Comparison of ENCODE assay signal across 11 cellular contexts in the genomic region with DNA sequence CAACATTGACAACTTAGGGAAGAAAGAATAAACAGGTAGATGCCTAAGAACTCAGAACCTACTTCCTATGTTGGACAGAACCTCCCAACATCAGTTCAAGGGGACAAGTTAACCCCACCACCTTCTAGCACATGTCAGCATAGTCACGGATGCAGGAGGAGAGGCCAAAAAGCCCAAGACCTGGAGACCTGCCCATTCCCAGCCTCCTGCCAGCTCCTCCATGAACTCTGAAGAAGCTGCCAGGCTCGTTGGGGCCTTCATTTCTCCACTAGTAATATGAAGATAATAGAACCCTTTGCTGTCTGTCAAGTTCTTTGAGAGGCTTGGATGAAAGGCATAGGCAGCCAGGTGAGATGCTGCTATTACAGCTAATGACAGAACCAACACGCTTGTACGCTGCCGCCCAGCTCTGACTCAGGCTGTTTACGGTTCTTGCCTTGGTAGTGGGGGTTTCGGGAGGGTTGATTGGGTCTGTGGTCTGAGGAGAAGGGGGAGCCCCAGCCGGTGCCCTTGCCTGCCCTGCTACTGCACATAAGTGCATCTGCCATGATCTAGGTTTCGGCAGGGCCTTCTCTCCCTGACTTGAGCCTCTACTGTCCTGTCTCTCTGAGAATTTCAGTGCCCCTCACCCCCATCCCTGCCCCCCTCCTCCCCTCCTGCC.
DNase-seq lines count a peak whose midpoint lies in the region; ATAC-seq, FAIRE-seq and TF ChIP-seq lines count a peak whose summit lies in the region.
"Had no signal": no experiment of that assay in that cellular context is flagged by ENCODE, and none has a peak within 500 bp of the region (broad histone marks: within the 10 kb centered on the region; RNA-seq: fewer than 3 reads in every experiment).

No MANE protein-coding gene starts in this region.

- no peaks in the 10 kb centered on the region for H4K20me1 ChIP-seq in astrocyte (ENCODE audit: insufficient read depth, low read length)

- no peak overlapping the region for H3K4me2 ChIP-seq in astrocyte (ENCODE audit: low read length)

- ATAC-seq in GM18505 (IDR thresholded peaks at IDR 0.05; ENCODE audit: unreplicated experiment) (peak; percentile 54), GM19467 (IDR thresholded peaks at IDR 0.05; ENCODE audit: unreplicated experiment) (peak; percentile 56), HG03025 (IDR thresholded peaks at IDR 0.05; ENCODE audit: low FRiP score, unreplicated experiment) (peak; percentile 71), omental fat pad (ENCODE audit: low FRiP score) (no peak), GM18519 (IDR thresholded peaks at IDR 0.05; ENCODE audit: low FRiP score, unreplicated experiment) (no peak)
- ATAC-seq: esophagus mucosa; natural killer cell treated with Interleukin-12 subunit alpha and Interleukin-12 subunit beta and Interleukin-15 and Interleukin-18, amount 100 ng/mL, for 72 hours had no signal

- H3K4me1 ChIP-seq in astrocyte (ENCODE audit: insufficient read depth, low read length) = no peaks in the 10 kb centered on the region
- H3K4me1 ChIP-seq: stomach had no signal

- no peak overlapping the region for H2AFZ ChIP-seq in astrocyte (ENCODE audit: low read depth, low read length)

- no peaks in the 10 kb centered on the region for H3K36me3 Mint-ChIP-seq in astrocyte (ENCODE audit: low read depth, unreplicated experiment)
- H3K36me3 Mint-ChIP-seq: natural killer cell treated with Interleukin-12 subunit alpha and Interleukin-12 subunit beta and Interleukin-15 and Interleukin-18, amount 100 ng/mL, for 72 hours had no signal

- H3K27ac Mint-ChIP-seq in astrocyte (ENCODE audit: unreplicated experiment) = peak overlapping the region; percentile 62
- H3K27ac Mint-ChIP-seq: natural killer cell treated with Interleukin-12 subunit alpha and Interleukin-12 subunit beta and Interleukin-15 and Interleukin-18, amount 100 ng/mL, for 72 hours had no signal

- H3K9ac ChIP-seq in astrocyte (ENCODE audit: low read length) = no peak overlapping the region

- no peaks in the 10 kb centered on the region for H3K79me2 ChIP-seq in astrocyte (ENCODE audit: insufficient read depth, low read length)

- H3K9me3 ChIP-seq in astrocyte (ENCODE audit: insufficient read depth, low read depth, low read length) = no peaks in the 10 kb centered on the region
- H3K9me3 ChIP-seq: stomach had no signal

- H3K27me3 ChIP-seq in astrocyte (ENCODE audit: insufficient read depth, low read length) = peaks cover 8% of the 10 kb centered on the region
- H3K27me3 ChIP-seq: stomach had no signal

- H3K4me1 Mint-ChIP-seq in astrocyte (ENCODE audit: low read depth, unreplicated experiment) = peaks cover 2% of the 10 kb centered on the region

- FAIRE-seq in astrocyte (lab: Jason Lieb, UNC) = no peak

- H3K4me3 ChIP-seq in astrocyte (ENCODE audit: insufficient read depth, low read depth, low read length) = no peak overlapping the region
- H3K4me3 ChIP-seq: stomach had no signal

- DNase-seq in astrocyte (ENCODE audit: low read depth) (no peak), omental fat pad (ENCODE audit: low spot score) (no peak), GM03348 (ENCODE audit: low spot score) (no peak), GOT3 (lab: John Stamatoyannopoulos, UW) (no peak)
- DNase-seq: stomach had no signal

- peaks cover 56% of the 10 kb centered on the region for H3K27me3 Mint-ChIP-seq in astrocyte (ENCODE audit: low read depth, unreplicated experiment)
- H3K27me3 Mint-ChIP-seq: natural killer cell treated with Interleukin-12 subunit alpha and Interleukin-12 subunit beta and Interleukin-15 and Interleukin-18, amount 100 ng/mL, for 72 hours had no signal

- H3K4me3 Mint-ChIP-seq in astrocyte (ENCODE audit: unreplicated experiment) = no peak overlapping the region
- H3K4me3 Mint-ChIP-seq: natural killer cell treated with Interleukin-12 subunit alpha and Interleukin-12 subunit beta and Interleukin-15 and Interleukin-18, amount 100 ng/mL, for 72 hours had no signal

- H3K27ac ChIP-seq in astrocyte (ENCODE audit: low read depth, low read length) = no peak overlapping the region
- H3K27ac ChIP-seq: stomach had no signal

- no peaks in the 10 kb centered on the region for H3K9me3 Mint-ChIP-seq in astrocyte (ENCODE audit: unreplicated experiment)
- H3K9me3 Mint-ChIP-seq: natural killer cell treated with Interleukin-12 subunit alpha and Interleukin-12 subunit beta and Interleukin-15 and Interleukin-18, amount 100 ng/mL, for 72 hours had no signal

- H3K36me3 ChIP-seq in astrocyte (ENCODE audit: insufficient read depth, low read length) = no peaks in the 10 kb centered on the region
- H3K36me3 ChIP-seq: stomach had no signal

- TF ChIP-seq CTCF in astrocyte (IDR thresholded peaks at IDR 0.05; ENCODE audit: insufficient read depth, low read depth, low read length) = no peak
- no peak for TF ChIP-seq CTCF in omental fat pad (IDR thresholded peaks at IDR 0.05)

- TF ChIP-seq POLR2A in GM18505 (IDR thresholded peaks at IDR 0.05; ENCODE audit: borderline replicate concordance, extremely low read depth, insufficient read depth, insufficient read length) = no peak

Comparison
In these comparisons a context has a peak if more than half of its experiments do, and no peak if none do; other contexts are left out.
1. ATAC-seq: peak in GM18505 (single experiment), GM19467 (single experiment) and HG03025 (single experiment); none in omental fat pad (single experiment) and GM18519 (single experiment).